Comparison of ENCODE assay signal across 8 cellular contexts in genomic region chr1:78045850-78046778, GRCh38. TPM values are rescaled to one million over a fixed set of nuclear protein-coding genes. Genes with fewer than 3 reads are reported as not detected.
DNase-seq lines count a peak whose midpoint lies in the region; ATAC-seq and TF ChIP-seq lines count a peak whose summit lies in the region.

TSS of gene GIPC2 (plus strand) at chr1:78045966. CDS start at chr1:78046095, 129 bp downstream.

- H3K4me3 Mint-ChIP-seq in Calu3 (ENCODE audit: low read depth, unreplicated experiment), result peak within 1 kb of the TSS; percentile 77
- peak within 1 kb of the TSS; percentile 74 for H3K4me3 Mint-ChIP-seq in activated naive CD4-positive, alpha-beta T cell treated with anti-CD3 and anti-CD28 coated beads for 36 hours

- no peak for TF ChIP-seq CTCF in Calu3 (IDR thresholded peaks at IDR 0.05; ENCODE audit: unreplicated experiment)

- H3K9me3 Mint-ChIP-seq in Calu3 (ENCODE audit: low read depth, unreplicated experiment), result no peaks in the 10 kb centered on the region
- H3K9me3 Mint-ChIP-seq in activated naive CD4-positive, alpha-beta T cell treated with anti-CD3 and anti-CD28 coated beads for 36 hours, result no peaks in the 10 kb centered on the region

- no TSS peak for BruUV-seq in Calu3 (replicated peaks; lab: Mats Ljungman, UMichigan)

- peaks cover 33% of the 10 kb centered on the region for H3K27me3 Mint-ChIP-seq in Calu3 (ENCODE audit: unreplicated experiment)
- H3K27me3 Mint-ChIP-seq in activated naive CD4-positive, alpha-beta T cell treated with anti-CD3 and anti-CD28 coated beads for 36 hours (ENCODE audit: low read depth), result peaks cover 38% of the 10 kb centered on the region

- peak within 1 kb of the TSS; percentile 17 for H3K27ac Mint-ChIP-seq in Calu3 (ENCODE audit: unreplicated experiment)
- no peak within 1 kb of the TSS for H3K27ac Mint-ChIP-seq in activated naive CD4-positive, alpha-beta T cell treated with anti-CD3 and anti-CD28 coated beads for 36 hours

- peaks cover 11% of the 10 kb centered on the region for H3K4me1 Mint-ChIP-seq in Calu3 (ENCODE audit: low read depth, unreplicated experiment)
- H3K4me1 Mint-ChIP-seq in activated naive CD4-positive, alpha-beta T cell treated with anti-CD3 and anti-CD28 coated beads for 36 hours (ENCODE audit: low read depth), result peaks cover 25% of the 10 kb centered on the region

- ATAC-seq in HG03432 (IDR thresholded peaks at IDR 0.05; ENCODE audit: unreplicated experiment) (peak; percentile 54), left ventricle myocardium superior (peak; percentile 72), HG02840 (IDR thresholded peaks at IDR 0.05; ENCODE audit: low FRiP score, unreplicated experiment) (no peak)

- H3K36me3 Mint-ChIP-seq in Calu3 (ENCODE audit: insufficient read depth, unreplicated experiment), result peaks cover 19% of the 10 kb centered on the region
- H3K36me3 Mint-ChIP-seq in activated naive CD4-positive, alpha-beta T cell treated with anti-CD3 and anti-CD28 coated beads for 36 hours (ENCODE audit: low read depth), result no peaks in the 10 kb centered on the region

- CTCF ChIA-PET in Calu3 (lab: Charles Lee), result interaction anchor here (0.9 kb wide), 1 partner anchor 575 kb away, joined by 3 read pairs; no protein-coding TSS in a partner anchor
- CTCF ChIA-PET in activated naive CD4-positive, alpha-beta T cell treated with anti-CD3 and anti-CD28 coated beads for 36 hours (lab: Charles Lee), result interaction anchor here (0.7 to 1.0 kb wide), 4 partner anchors 62 to 399 kb away, joined by 3 to 7 read pairs (median 4); no protein-coding TSS in a partner anchor

- DNase-seq in Calu3, result peak; percentile 36
- DNase-seq in activated naive CD4-positive, alpha-beta T cell treated with anti-CD3 and anti-CD28 coated beads for 36 hours, result peak; percentile 63
- peak; percentile 61 for DNase-seq in left ventricle myocardium superior
- DNase-seq in pulmonary artery endothelial cell (ENCODE audit: low read depth, low spot score), result no peak
- no peak for DNase-seq in AML-193 (lab: John Stamatoyannopoulos, UW)
- no peak for DNase-seq in GF-D8 (lab: John Stamatoyannopoulos, UW)

- intact Hi-C loops in Calu3 (cut with micrococcal nuclease; ENCODE audit: unreplicated experiment) (loop anchor here (2.0 to 5.0 kb wide), 2 partner anchors 69 kb away; partner anchors contain the start of gene FUBP1), left ventricle myocardium superior (cut with micrococcal nuclease) (no loop called here)
- intact Hi-C loops in activated naive CD4-positive, alpha-beta T cell treated with anti-CD3 and anti-CD28 coated beads for 36 hours (cut with micrococcal nuclease), result loop anchor here (5.0 kb wide), 1 partner anchor 66 kb away; no protein-coding TSS in a partner anchor

RNA-seq across cellular contexts. Expression of gene GIPC2, which starts in this region (rescaled TPM):
- total RNA-seq in Calu3 (2022) (2.1 and 2.8 TPM in 2 replicates), left ventricle myocardium superior (4.9 TPM), pulmonary artery endothelial cell (14.6 and 26.1 TPM in 2 replicates)
- total RNA-seq in activated naive CD4-positive, alpha-beta T cell treated with anti-CD3 and anti-CD28 coated beads for 36 hours, result under 1 TPM; 0.10 to 0.31 TPM

Comparison
In these comparisons a context has a peak if more than half of its experiments do, and no peak if none do; other contexts are left out.
1. Peak in DNase-seq in activated naive CD4-positive, alpha-beta T cell treated with anti-CD3 and anti-CD28 coated beads for 36 hours; RNA of the gene not detected or under 1 TPM.
2. DNase-seq: peak in Calu3 (single experiment) and left ventricle myocardium superior (single experiment); none in pulmonary artery endothelial cell (single experiment), AML-193 (0 of 2) and GF-D8 (single experiment).